Comparison of ENCODE assay signal across 16 cellular contexts in the genomic region with DNA sequence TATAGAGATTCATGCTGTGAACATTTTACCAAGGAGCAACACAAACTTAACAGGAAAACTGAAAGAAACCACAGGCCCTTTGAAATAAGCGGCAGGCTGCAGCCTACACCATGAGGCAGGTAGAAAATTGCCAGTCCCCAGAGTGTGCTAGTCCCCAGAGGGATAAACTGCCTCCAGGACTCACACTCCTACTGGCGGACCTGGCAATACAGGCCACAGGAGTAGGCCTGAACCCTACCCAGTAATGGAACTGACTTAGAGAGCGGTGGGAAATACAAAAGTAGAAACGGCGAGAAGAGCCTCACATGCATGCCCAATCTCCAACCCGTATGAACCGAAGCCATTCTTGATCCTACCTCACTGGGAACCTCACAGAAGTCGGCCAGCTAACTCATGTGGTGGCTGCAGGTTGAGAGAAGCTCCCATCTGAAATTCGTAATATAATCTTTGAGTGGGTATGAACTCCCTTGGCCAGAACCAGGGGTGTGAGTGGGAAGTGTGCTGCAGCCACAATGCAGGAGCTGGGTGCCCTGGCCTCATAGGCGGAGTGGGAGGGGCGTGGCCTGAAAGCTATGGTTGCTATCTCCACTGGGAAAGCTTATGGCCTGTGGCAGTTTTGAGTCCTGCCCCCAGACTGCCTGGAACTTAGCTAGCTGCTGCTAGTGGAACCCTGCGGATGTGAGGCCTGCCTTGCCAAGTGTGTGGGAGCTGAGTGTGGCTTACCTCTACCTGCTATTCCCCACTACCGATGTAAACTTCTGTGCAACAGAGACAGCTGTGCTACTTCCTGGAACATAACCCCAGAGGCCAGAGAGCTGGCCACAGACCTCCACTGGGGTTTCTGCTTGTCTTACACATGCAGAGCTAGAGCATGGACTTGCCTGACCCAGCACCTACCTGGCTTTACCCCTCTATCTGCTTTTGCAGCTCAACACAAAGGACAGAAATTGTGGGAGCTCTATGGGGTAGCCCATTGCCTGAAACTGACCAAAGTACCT.
DNase-seq lines count a peak whose midpoint lies in the region; ATAC-seq, FAIRE-seq and TF ChIP-seq lines count a peak whose summit lies in the region.
"Had no signal": no experiment of that assay in that cellular context is flagged by ENCODE, and none has a peak within 500 bp of the region (broad histone marks: within the 10 kb centered on the region; RNA-seq: fewer than 3 reads in every experiment).

No MANE protein-coding gene starts in this region.

- H2BK120ac ChIP-seq in trophoblast cell (ENCODE audit: insufficient read depth, low read length, poor library complexity), result no peak overlapping the region

- no peak overlapping the region for H2BK5ac ChIP-seq in trophoblast cell (ENCODE audit: low read depth, low read length, poor library complexity)

- H3K9ac ChIP-seq in mammary epithelial cell (ENCODE audit: insufficient read depth, low read length) (no peak overlapping the region), GM12878 (ENCODE audit: control insufficient read depth, insufficient read depth, low read length) (no peak overlapping the region), trophoblast cell (ENCODE audit: low read length) (no peak overlapping the region), colonic mucosa (ENCODE audit: low read depth in 2 of 2, low read length in 2 of 2) (no peak overlapping the region)

- SMC1A ChIA-PET in GM12878 (lab: Charles Lee; ENCODE audit: uncharacterized antibody, unreplicated experiment), result no interaction called here

- no peak for TF ChIP-seq RAD21 in GM12878 (IDR thresholded peaks at IDR 0.05; ENCODE audit: insufficient read depth, low read depth, low read length)

- ATAC-seq in GM12878 (no peak; the same call in 2 of the 3 replicates), GM19324 (IDR thresholded peaks at IDR 0.05; ENCODE audit: low FRiP score, unreplicated experiment) (no peak)

- FAIRE-seq in GM12878 (lab: Jason Lieb, UNC) (no peak), GM19239 (lab: Jason Lieb, UNC) (no peak)

- peak overlapping the region; percentile 62 for H2AFZ ChIP-seq in mammary epithelial cell (ENCODE audit: low read depth, low read length)
- no peak overlapping the region for H2AFZ ChIP-seq in GM12878 (ENCODE audit: control insufficient read depth, low read depth, low read length)
- H2AFZ ChIP-seq in trophoblast cell (ENCODE audit: insufficient read depth, low read length, poor library complexity), result no peak overlapping the region
- H2AFZ ChIP-seq: PC-9 had no signal

- DNase-seq in mammary epithelial cell, result no peak
- DNase-seq in breast epithelium (ENCODE audit: low spot score in 2 of 2), result no peak
- no peak for DNase-seq in GM12878 (ENCODE audit: low read depth, low spot score)
- peak; percentile 51 to 64 for DNase-seq in trophoblast cell
- no peak for DNase-seq in colonic mucosa
- DNase-seq in GM19239 (ENCODE audit: insufficient read length, low spot score), result no peak
- DNase-seq: 8988T, HCEC 1CT, KG1, NCI-H1105 treated with DMSO at 0.1 percent for 48 hours, NCI-H187, PC-9 had no signal

- WGBS in mammary epithelial cell (ENCODE audit: low coverage, missing lambda C conversion rate), result 91% methylated on average over 11 of the region's 13 CpGs
- WGBS in GM12878 (ENCODE audit: insufficient coverage, insufficient replicate concordance, low lambda C conversion rate, missing lambda C conversion rate), result 72% methylated on average over 13 of the region's 13 CpGs
- WGBS in trophoblast cell (ENCODE audit: extremely low coverage, insufficient coverage, insufficient read length), result no CpG with 5 or more reads among the region's 13 CpGs

- no peak overlapping the region for H2AK5ac ChIP-seq in trophoblast cell (ENCODE audit: low read length)

- RAD21 ChIA-PET in GM12878 (lab: Charles Lee; ENCODE audit: unreplicated experiment), result no interaction called here

- no peak for TF ChIP-seq POLR2A in breast epithelium (IDR thresholded peaks at IDR 0.05)
- TF ChIP-seq POLR2A in GM12878 (IDR thresholded peaks at IDR 0.05; ENCODE audit: low read depth, low read length), result no peak

- no peak for TF ChIP-seq CTCF in mammary epithelial cell (conservative IDR thresholded peaks at IDR 0.05 in 1 of 2, IDR thresholded peaks at IDR 0.05 in 1 of 2; ENCODE audit: extremely low read depth in 1 of 2, insufficient read depth in 1 of 2, low read depth in 1 of 2, low read length in 2 of 2)
- TF ChIP-seq CTCF in breast epithelium (IDR thresholded peaks at IDR 0.05), result no peak
- TF ChIP-seq CTCF in HEK293 (tag by site-specific recombination; IDR thresholded peaks at IDR 0.05), result no peak
- no peak for TF ChIP-seq CTCF in GM12878 (IDR thresholded peaks at IDR 0.05 in 2 of 3, conservative IDR thresholded peaks at IDR 0.05 in 1 of 3; ENCODE audit: control insufficient read depth in 2 of 3, extremely low read depth in 1 of 3, insufficient read depth in 1 of 3, low read depth in 3 of 3, low read length in 3 of 3)
- no peak for TF ChIP-seq CTCF in colonic mucosa (IDR thresholded peaks at IDR 0.05)

- POLR2A ChIA-PET in HEK293 (lab: Yijun Ruan, JAX) (interaction anchor here (0.6 kb wide), 1 partner anchor 23 kb away, joined by 3 read pairs; no protein-coding TSS in a partner anchor), GM12878 (lab: Charles Lee) (no interaction called here)

- H3K79me2 ChIP-seq in mammary epithelial cell (ENCODE audit: insufficient read depth, low read length) (no peaks in the 10 kb centered on the region), GM12878 (ENCODE audit: control insufficient read depth, insufficient read depth, low read length) (no peaks in the 10 kb centered on the region), trophoblast cell (ENCODE audit: control insufficient read depth, insufficient read depth, low read length, poor library complexity) (no peaks in the 10 kb centered on the region)

- H3K4me1 ChIP-seq in mammary epithelial cell (ENCODE audit: insufficient read depth, low read length) (no peaks in the 10 kb centered on the region), breast epithelium (no peaks in the 10 kb centered on the region), HEK293 (ENCODE audit: control insufficient read depth, insufficient read depth, low read length) (no peaks in the 10 kb centered on the region), GM12878 (ENCODE audit: control insufficient read depth, insufficient read depth, low read length) (no peaks in the 10 kb centered on the region), trophoblast cell (ENCODE audit: control insufficient read depth in 1 of 2, insufficient read depth in 2 of 2, low read length in 2 of 2) (peaks cover 0 to 2% of the 10 kb centered on the region in 2 experiments), colonic mucosa (no peaks in the 10 kb centered on the region)

- H3K18ac ChIP-seq in trophoblast cell (ENCODE audit: low read length), result no peak overlapping the region

- H3K79me1 ChIP-seq in trophoblast cell (ENCODE audit: low read length), result no peaks in the 10 kb centered on the region

- H4K91ac ChIP-seq in trophoblast cell (ENCODE audit: low read depth, low read length), result no peak overlapping the region

- intact Hi-C loops in mammary epithelial cell (cut with micrococcal nuclease) (no loop called here), breast epithelium (cut with DNase I; ENCODE audit: low total_unique reads) (no loop called here), GM12878 (cut with micrococcal nuclease; ENCODE audit: unreplicated experiment) (no loop called here), colonic mucosa (cut with DNase I) (no loop called here)

- H3K27me3 ChIP-seq in mammary epithelial cell (ENCODE audit: insufficient read depth, low read length), result no peaks in the 10 kb centered on the region
- H3K27me3 ChIP-seq in breast epithelium, result no peaks in the 10 kb centered on the region
- H3K27me3 ChIP-seq in GM12878 (replicated peaks in 1 of 2; ENCODE audit: control insufficient read depth in 2 of 2, insufficient read depth in 2 of 2, low read length in 1 of 2), result no peaks in the 10 kb centered on the region
- no peaks in the 10 kb centered on the region for H3K27me3 ChIP-seq in trophoblast cell (ENCODE audit: insufficient read depth, low read length)
- H3K27me3 ChIP-seq in colonic mucosa, result no peaks in the 10 kb centered on the region

- no peak overlapping the region for H3K4me2 ChIP-seq in mammary epithelial cell (ENCODE audit: insufficient read depth, low read depth, low read length)
- H3K4me2 ChIP-seq in GM12878 (ENCODE audit: control insufficient read depth, insufficient read depth), result no peak overlapping the region
- no peak overlapping the region for H3K4me2 ChIP-seq in trophoblast cell (ENCODE audit: low read length)
- H3K4me2 ChIP-seq: PC-9 had no signal

- TF ChIP-seq EP300 in GM12878 (IDR thresholded peaks at IDR 0.05; ENCODE audit: borderline replicate concordance in 1 of 2, control insufficient read depth in 1 of 2, low read depth in 2 of 2, low read length in 2 of 2), result no peak

- BruUV-seq in mammary epithelial cell (replicated peaks; lab: Mats Ljungman, UMichigan) (no TSS peak), GM12878 (replicated peaks; lab: Mats Ljungman, UMichigan) (no TSS peak)

- H4K8ac ChIP-seq in trophoblast cell (ENCODE audit: low read depth, low read length), result no peak overlapping the region

- dilution Hi-C loops in mammary epithelial cell (cut with HindIII; ENCODE audit: low sequenced_read_pairs), result no loop called here

- no peak overlapping the region for H3K4ac ChIP-seq in trophoblast cell (ENCODE audit: low read depth, low read length)

- in situ Hi-C loops in mammary epithelial cell (cut with MboI; ENCODE audit: low sequenced_read_pairs in 2 of 2), result no loop called here
- in situ Hi-C loops in GM12878 (cut with MboI), result no loop called here

- no peak overlapping the region for H4K12ac ChIP-seq in trophoblast cell (ENCODE audit: low read depth, low read length)

- CTCF ChIA-PET in mammary epithelial cell (lab: Charles Lee; ENCODE audit: low non-redundant PET) (no interaction called here), HEK293 (lab: Yijun Ruan, JAX) (interaction anchor here (0.6 kb wide), 2 partner anchors 181 to 201 kb away, joined by 3 read pairs; no protein-coding TSS in a partner anchor), GM12878 (lab: Yijun Ruan, JAX) (interaction anchor here (1.5 kb wide), 1 partner anchor 178 kb away, joined by 3 read pairs; no protein-coding TSS in a partner anchor)

- no peaks in the 10 kb centered on the region for H4K20me1 ChIP-seq in mammary epithelial cell (ENCODE audit: insufficient read depth, low read length)
- no peaks in the 10 kb centered on the region for H4K20me1 ChIP-seq in GM12878 (ENCODE audit: control insufficient read depth, insufficient read depth)

- H3K4me3 ChIP-seq in mammary epithelial cell (replicated peaks in 1 of 3; ENCODE audit: insufficient read depth in 1 of 3, low read depth in 2 of 3, low read length in 3 of 3) (no peak overlapping the region), breast epithelium (no peak overlapping the region), HEK293 (ENCODE audit: low read depth, low read length) (no peak overlapping the region), GM12878 (no peak overlapping the region), trophoblast cell (ENCODE audit: low read depth, low read length) (no peak overlapping the region), colonic mucosa (no peak overlapping the region)
- H3K4me3 ChIP-seq: PC-9, SK-N-MC had no signal

- no peak overlapping the region for H3K27ac ChIP-seq in mammary epithelial cell (ENCODE audit: insufficient read depth, low read depth, low read length)
- no peak overlapping the region for H3K27ac ChIP-seq in breast epithelium
- no peak overlapping the region for H3K27ac ChIP-seq in HEK293 (ENCODE audit: extremely low read depth, low read depth, low read length)
- no peak overlapping the region for H3K27ac ChIP-seq in GM12878 (ENCODE audit: control insufficient read depth, insufficient read depth)
- no peak overlapping the region for H3K27ac ChIP-seq in trophoblast cell (ENCODE audit: low read depth, low read length)
- H3K27ac ChIP-seq in colonic mucosa, result no peak overlapping the region
- H3K27ac ChIP-seq: HL-60, PC-9, SK-N-MC had no signal

- H2BK12ac ChIP-seq in trophoblast cell (ENCODE audit: low read length), result no peak overlapping the region

- no peak overlapping the region for H3K14ac ChIP-seq in trophoblast cell (ENCODE audit: low read length)

- H3K36me3 ChIP-seq in mammary epithelial cell (ENCODE audit: insufficient read depth, low read length) (no peaks in the 10 kb centered on the region), breast epithelium (no peaks in the 10 kb centered on the region), HEK293 (ENCODE audit: control insufficient read depth in 2 of 2, insufficient read depth in 1 of 2, low read length in 2 of 2) (no peaks in the 10 kb centered on the region), GM12878 (ENCODE audit: control insufficient read depth in 2 of 2, insufficient read depth in 2 of 2, low read length in 1 of 2) (no peaks in the 10 kb centered on the region), trophoblast cell (ENCODE audit: control insufficient read depth in 1 of 2, insufficient read depth in 2 of 2, low read length in 2 of 2) (no peaks in the 10 kb centered on the region), colonic mucosa (no peaks in the 10 kb centered on the region)

- H3K23ac ChIP-seq in trophoblast cell (ENCODE audit: low read length), result no peak overlapping the region

- H3K9me3 ChIP-seq in mammary epithelial cell (replicated peaks; ENCODE audit: insufficient read depth, low read length) (no peaks in the 10 kb centered on the region), breast epithelium (no peaks in the 10 kb centered on the region), HEK293 (ENCODE audit: control insufficient read depth, insufficient read depth, low read depth, low read length) (no peaks in the 10 kb centered on the region), GM12878 (replicated peaks; ENCODE audit: control insufficient read depth, insufficient read depth, low read length) (no peaks in the 10 kb centered on the region; the same call in 1 of the 3 replicates), trophoblast cell (ENCODE audit: insufficient read depth, low read depth, low read length) (peaks cover 1% of the 10 kb centered on the region), colonic mucosa (no peaks in the 10 kb centered on the region)

Comparison
In these comparisons a context has a peak if more than half of its experiments do, and no peak if none do; other contexts are left out.
1. DNase-seq: peak in trophoblast cell (2 of 2); none in mammary epithelial cell (single experiment), breast epithelium (0 of 2), GM12878 (single experiment), colonic mucosa (single experiment) and GM19239 (single experiment).